ENCODE assay signal across 1 cellular context in the genomic region with DNA sequence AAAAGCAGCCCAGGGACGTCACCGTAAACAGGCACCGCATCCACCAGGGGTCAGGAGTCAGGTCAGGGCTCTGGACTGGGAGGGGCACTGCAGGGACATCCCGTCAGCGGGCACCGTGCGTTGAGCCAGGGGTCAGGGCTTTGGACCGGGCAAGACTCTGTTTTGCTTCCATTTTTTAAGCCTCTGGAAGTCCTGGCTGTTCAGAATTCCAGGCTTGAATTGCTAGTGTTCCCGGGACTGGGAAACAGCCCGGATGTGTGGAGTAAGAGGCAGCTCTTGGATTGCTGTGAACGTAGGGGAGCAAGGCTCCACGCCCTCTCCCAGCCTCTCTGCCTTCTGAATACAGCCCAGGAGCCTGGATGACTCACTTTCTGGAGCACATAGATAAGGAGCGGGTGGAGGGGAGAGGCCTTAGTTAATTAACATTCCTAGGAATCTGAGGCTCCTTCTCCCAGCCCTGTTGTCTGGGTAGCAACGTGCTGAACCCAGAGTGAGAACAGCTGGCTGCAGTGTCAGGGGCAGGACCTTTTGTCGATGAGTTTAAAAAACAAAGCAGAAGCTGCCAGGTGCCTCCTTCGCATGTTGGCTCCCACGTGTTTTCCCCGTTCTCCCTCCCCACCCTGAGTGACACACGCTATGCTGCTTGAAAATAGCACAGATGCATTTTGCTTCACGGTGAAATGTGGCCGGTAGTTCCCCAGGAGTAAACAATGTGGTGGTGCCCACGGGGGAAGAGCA.
A peak's percentile ranks its signal among the peaks of the same experiment; 100 is the strongest.
TF ChIP-seq lines count a peak whose summit lies in the region.

No MANE protein-coding gene starts in this region.

TF ChIP-seq in K562, 482 proteins besides CTCF, POLR2A, EP300 and RAD21 (continued from another document):
- TF ChIP-seq, protein P1, sequence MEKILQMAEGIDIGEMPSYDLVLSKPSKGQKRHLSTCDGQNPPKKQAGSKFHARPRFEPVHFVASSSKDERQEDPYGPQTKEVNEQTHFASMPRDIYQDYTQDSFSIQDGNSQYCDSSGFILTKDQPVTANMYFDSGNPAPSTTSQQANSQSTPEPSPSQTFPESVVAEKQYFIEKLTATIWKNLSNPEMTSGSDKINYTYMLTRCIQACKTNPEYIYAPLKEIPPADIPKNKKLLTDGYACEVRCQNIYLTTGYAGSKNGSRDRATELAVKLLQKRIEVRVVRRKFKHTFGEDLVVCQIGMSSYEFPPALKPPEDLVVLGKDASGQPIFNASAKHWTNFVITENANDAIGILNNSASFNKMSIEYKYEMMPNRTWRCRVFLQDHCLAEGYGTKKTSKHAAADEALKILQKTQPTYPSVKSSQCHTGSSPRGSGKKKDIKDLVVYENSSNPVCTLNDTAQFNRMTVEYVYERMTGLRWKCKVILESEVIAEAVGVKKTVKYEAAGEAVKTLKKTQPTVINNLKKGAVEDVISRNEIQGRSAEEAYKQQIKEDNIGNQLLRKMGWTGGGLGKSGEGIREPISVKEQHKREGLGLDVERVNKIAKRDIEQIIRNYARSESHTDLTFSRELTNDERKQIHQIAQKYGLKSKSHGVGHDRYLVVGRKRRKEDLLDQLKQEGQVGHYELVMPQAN (IDR thresholded peaks at IDR 0.05; ENCODE audit: borderline replicate concordance): peak; percentile 89
- TF ChIP-seq ATF1 (CRISPR knock-in tag; IDR thresholded peaks at IDR 0.05): no peak
- peak; percentile 83 for TF ChIP-seq ATF1 (tag; IDR thresholded peaks at IDR 0.05)
- TF ChIP-seq ARNT (IDR thresholded peaks at IDR 0.05): no peak
- TF ChIP-seq PML (IDR thresholded peaks at IDR 0.05; ENCODE audit: low read length): peak; percentile 81; the same call in 1 of the 2 replicates
- no peak for TF ChIP-seq SREBF2 (CRISPR knock-in tag; IDR thresholded peaks at IDR 0.05)
- peak; percentile 89 for TF ChIP-seq CTBP1 (IDR thresholded peaks at IDR 0.05; ENCODE audit: borderline replicate concordance)
- TF ChIP-seq FUS (optimal IDR thresholded peaks at IDR 0.05; ENCODE audit: low read depth, low read length): no peak
- TF ChIP-seq TEAD1 (CRISPR knock-in tag; IDR thresholded peaks at IDR 0.05): peak; percentile 87 to 97
- TF ChIP-seq, protein P2, sequence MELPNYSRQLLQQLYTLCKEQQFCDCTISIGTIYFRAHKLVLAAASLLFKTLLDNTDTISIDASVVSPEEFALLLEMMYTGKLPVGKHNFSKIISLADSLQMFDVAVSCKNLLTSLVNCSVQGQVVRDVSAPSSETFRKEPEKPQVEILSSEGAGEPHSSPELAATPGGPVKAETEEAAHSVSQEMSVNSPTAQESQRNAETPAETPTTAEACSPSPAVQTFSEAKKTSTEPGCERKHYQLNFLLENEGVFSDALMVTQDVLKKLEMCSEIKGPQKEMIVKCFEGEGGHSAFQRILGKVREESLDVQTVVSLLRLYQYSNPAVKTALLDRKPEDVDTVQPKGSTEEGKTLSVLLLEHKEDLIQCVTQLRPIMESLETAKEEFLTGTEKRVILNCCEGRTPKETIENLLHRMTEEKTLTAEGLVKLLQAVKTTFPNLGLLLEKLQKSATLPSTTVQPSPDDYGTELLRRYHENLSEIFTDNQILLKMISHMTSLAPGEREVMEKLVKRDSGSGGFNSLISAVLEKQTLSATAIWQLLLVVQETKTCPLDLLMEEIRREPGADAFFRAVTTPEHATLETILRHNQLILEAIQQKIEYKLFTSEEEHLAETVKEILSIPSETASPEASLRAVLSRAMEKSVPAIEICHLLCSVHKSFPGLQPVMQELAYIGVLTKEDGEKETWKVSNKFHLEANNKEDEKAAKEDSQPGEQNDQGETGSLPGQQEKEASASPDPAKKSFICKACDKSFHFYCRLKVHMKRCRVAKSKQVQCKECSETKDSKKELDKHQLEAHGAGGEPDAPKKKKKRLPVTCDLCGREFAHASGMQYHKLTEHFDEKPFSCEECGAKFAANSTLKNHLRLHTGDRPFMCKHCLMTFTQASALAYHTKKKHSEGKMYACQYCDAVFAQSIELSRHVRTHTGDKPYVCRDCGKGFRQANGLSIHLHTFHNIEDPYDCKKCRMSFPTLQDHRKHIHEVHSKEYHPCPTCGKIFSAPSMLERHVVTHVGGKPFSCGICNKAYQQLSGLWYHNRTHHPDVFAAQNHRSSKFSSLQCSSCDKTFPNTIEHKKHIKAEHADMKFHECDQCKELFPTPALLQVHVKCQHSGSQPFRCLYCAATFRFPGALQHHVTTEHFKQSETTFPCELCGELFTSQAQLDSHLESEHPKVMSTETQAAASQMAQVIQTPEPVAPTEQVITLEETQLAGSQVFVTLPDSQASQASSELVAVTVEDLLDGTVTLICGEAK (IDR thresholded peaks at IDR 0.05): no peak
- TF ChIP-seq, protein P2 (CRISPR knock-in tag; IDR thresholded peaks at IDR 0.05): no peak
- TF ChIP-seq NFIC (IDR thresholded peaks at IDR 0.05): peak; percentile 74
- peak; percentile 82 for TF ChIP-seq STAT5A (IDR thresholded peaks at IDR 0.05; ENCODE audit: borderline replicate concordance, low read length)
- TF ChIP-seq, protein P3, sequence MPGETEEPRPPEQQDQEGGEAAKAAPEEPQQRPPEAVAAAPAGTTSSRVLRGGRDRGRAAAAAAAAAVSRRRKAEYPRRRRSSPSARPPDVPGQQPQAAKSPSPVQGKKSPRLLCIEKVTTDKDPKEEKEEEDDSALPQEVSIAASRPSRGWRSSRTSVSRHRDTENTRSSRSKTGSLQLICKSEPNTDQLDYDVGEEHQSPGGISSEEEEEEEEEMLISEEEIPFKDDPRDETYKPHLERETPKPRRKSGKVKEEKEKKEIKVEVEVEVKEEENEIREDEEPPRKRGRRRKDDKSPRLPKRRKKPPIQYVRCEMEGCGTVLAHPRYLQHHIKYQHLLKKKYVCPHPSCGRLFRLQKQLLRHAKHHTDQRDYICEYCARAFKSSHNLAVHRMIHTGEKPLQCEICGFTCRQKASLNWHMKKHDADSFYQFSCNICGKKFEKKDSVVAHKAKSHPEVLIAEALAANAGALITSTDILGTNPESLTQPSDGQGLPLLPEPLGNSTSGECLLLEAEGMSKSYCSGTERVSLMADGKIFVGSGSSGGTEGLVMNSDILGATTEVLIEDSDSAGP (CRISPR knock-in tag; IDR thresholded peaks at IDR 0.05): no peak
- TF ChIP-seq, protein P4, sequence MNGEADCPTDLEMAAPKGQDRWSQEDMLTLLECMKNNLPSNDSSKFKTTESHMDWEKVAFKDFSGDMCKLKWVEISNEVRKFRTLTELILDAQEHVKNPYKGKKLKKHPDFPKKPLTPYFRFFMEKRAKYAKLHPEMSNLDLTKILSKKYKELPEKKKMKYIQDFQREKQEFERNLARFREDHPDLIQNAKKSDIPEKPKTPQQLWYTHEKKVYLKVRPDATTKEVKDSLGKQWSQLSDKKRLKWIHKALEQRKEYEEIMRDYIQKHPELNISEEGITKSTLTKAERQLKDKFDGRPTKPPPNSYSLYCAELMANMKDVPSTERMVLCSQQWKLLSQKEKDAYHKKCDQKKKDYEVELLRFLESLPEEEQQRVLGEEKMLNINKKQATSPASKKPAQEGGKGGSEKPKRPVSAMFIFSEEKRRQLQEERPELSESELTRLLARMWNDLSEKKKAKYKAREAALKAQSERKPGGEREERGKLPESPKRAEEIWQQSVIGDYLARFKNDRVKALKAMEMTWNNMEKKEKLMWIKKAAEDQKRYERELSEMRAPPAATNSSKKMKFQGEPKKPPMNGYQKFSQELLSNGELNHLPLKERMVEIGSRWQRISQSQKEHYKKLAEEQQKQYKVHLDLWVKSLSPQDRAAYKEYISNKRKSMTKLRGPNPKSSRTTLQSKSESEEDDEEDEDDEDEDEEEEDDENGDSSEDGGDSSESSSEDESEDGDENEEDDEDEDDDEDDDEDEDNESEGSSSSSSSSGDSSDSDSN (IDR thresholded peaks at IDR 0.05; ENCODE audit: borderline replicate concordance in 1 of 2, low read depth in 2 of 2, low read length in 2 of 2): no peak
- peak; percentile 83 for TF ChIP-seq TEAD2 (tag; IDR thresholded peaks at IDR 0.05)
- TF ChIP-seq MTA3 (IDR thresholded peaks at IDR 0.05; ENCODE audit: borderline replicate concordance): peak; percentile 59; the same call in 1 of the 2 replicates
- TF ChIP-seq JUN (IDR thresholded peaks at IDR 0.05; ENCODE audit: borderline replicate concordance, low read depth, low read length): peak; percentile 95
- no peak for TF ChIP-seq JUN (CRISPR knock-in tag; IDR thresholded peaks at IDR 0.05; ENCODE audit: borderline replicate concordance)
- peak; percentile 57; the same call in 1 of the 2 replicates for TF ChIP-seq CREM (IDR thresholded peaks at IDR 0.05; ENCODE audit: low read depth)
- TF ChIP-seq POLR2G (IDR thresholded peaks at IDR 0.05; ENCODE audit: low read depth, low read length): no peak
- peak; percentile 95 for TF ChIP-seq CBFA2T3 (IDR thresholded peaks at IDR 0.05)
- TF ChIP-seq CREBBP (IDR thresholded peaks at IDR 0.05; ENCODE audit: low read depth, low read length): no peak
- peak; percentile 85 for TF ChIP-seq MTA2 (IDR thresholded peaks at IDR 0.05; ENCODE audit: low read depth)
- TF ChIP-seq ATF7 (IDR thresholded peaks at IDR 0.05): peak; percentile 77
- TF ChIP-seq CHCHD3 (CRISPR knock-in tag; IDR thresholded peaks at IDR 0.05): no peak
- no peak for TF ChIP-seq ZNF507 (tag; conservative IDR thresholded peaks at IDR 0.05)
- TF ChIP-seq, protein P5, sequence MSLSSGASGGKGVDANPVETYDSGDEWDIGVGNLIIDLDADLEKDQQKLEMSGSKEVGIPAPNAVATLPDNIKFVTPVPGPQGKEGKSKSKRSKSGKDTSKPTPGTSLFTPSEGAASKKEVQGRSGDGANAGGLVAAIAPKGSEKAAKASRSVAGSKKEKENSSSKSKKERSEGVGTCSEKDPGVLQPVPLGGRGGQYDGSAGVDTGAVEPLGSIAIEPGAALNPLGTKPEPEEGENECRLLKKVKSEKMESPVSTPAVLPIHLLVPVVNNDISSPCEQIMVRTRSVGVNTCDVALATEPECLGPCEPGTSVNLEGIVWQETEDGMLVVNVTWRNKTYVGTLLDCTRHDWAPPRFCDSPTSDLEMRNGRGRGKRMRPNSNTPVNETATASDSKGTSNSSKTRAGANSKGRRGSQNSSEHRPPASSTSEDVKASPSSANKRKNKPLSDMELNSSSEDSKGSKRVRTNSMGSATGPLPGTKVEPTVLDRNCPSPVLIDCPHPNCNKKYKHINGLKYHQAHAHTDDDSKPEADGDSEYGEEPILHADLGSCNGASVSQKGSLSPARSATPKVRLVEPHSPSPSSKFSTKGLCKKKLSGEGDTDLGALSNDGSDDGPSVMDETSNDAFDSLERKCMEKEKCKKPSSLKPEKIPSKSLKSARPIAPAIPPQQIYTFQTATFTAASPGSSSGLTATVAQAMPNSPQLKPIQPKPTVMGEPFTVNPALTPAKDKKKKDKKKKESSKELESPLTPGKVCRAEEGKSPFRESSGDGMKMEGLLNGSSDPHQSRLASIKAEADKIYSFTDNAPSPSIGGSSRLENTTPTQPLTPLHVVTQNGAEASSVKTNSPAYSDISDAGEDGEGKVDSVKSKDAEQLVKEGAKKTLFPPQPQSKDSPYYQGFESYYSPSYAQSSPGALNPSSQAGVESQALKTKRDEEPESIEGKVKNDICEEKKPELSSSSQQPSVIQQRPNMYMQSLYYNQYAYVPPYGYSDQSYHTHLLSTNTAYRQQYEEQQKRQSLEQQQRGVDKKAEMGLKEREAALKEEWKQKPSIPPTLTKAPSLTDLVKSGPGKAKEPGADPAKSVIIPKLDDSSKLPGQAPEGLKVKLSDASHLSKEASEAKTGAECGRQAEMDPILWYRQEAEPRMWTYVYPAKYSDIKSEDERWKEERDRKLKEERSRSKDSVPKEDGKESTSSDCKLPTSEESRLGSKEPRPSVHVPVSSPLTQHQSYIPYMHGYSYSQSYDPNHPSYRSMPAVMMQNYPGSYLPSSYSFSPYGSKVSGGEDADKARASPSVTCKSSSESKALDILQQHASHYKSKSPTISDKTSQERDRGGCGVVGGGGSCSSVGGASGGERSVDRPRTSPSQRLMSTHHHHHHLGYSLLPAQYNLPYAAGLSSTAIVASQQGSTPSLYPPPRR (CRISPR knock-in tag; IDR thresholded peaks at IDR 0.05; ENCODE audit: borderline replicate concordance): no peak
